In genomic region chr7:81690251-81690650, GRCh38 we compare ENCODE assay signal across 16 cellular contexts.
A peak's percentile ranks its signal among the peaks of the same experiment; 100 is the strongest.
DNase-seq lines count a peak whose midpoint lies in the region; ATAC-seq, FAIRE-seq and TF ChIP-seq lines count a peak whose summit lies in the region.
"Had no signal": no experiment of that assay in that cellular context is flagged by ENCODE, and none has a peak within 500 bp of the region (broad histone marks: within the 10 kb centered on the region; RNA-seq: fewer than 3 reads in every experiment).

No MANE protein-coding gene starts in this region.

- dilution Hi-C loops in mammary epithelial cell (cut with HindIII; ENCODE audit: low sequenced_read_pairs) (no loop called here), keratinocyte (cut with MboI; ENCODE audit: extremely low pct_ligation_motif_present, low sequenced_read_pairs) (no loop called here)

- TF ChIP-seq CTCF in 22Rv1 (IDR thresholded peaks at IDR 0.05) (no peak), mammary epithelial cell (conservative IDR thresholded peaks at IDR 0.05 in 1 of 2, IDR thresholded peaks at IDR 0.05 in 1 of 2; ENCODE audit: extremely low read depth in 1 of 2, insufficient read depth in 1 of 2, low read depth in 1 of 2, low read length in 2 of 2) (no peak), keratinocyte (optimal IDR thresholded peaks at IDR 0.05 in 1 of 3, IDR thresholded peaks at IDR 0.05 in 1 of 3, conservative IDR thresholded peaks at IDR 0.05 in 1 of 3; ENCODE audit: extremely low read depth in 1 of 3, insufficient read depth in 2 of 3, low read length in 3 of 3) (no peak)

- H3K9ac ChIP-seq in mammary epithelial cell (ENCODE audit: insufficient read depth, low read length) (no peak overlapping the region), keratinocyte (ENCODE audit: control insufficient read depth, extremely low read depth, insufficient read depth, low read length) (no peak overlapping the region)

- H4K20me1 ChIP-seq in mammary epithelial cell (ENCODE audit: insufficient read depth, low read length) (no peaks in the 10 kb centered on the region), keratinocyte (ENCODE audit: control insufficient read depth, extremely low read depth, insufficient read depth, low read length) (no peaks in the 10 kb centered on the region)

- H2AFZ ChIP-seq in mammary epithelial cell (ENCODE audit: low read depth, low read length) (peak overlapping the region; percentile 72), keratinocyte (ENCODE audit: control insufficient read depth, low read length) (peak overlapping the region; percentile 74)

- peak; percentile 22 for DNase-seq in NCI-H2171 (lab: John Stamatoyannopoulos, UW)
- DNase-seq in mammary epithelial cell: no peak
- no peak for DNase-seq in keratinocyte (ENCODE audit: low read depth, low spot score)
- no peak for DNase-seq in hippocampal formation (lab: John Stamatoyannopoulos, UW)
- DNase-seq in GDM1 (lab: John Stamatoyannopoulos, UW): no peak
- no peak for DNase-seq in left colon
- no peak for DNase-seq in T-helper 17 cell
- DNase-seq: activated naive CD8-positive, alpha-beta T cell treated with anti-CD3 and anti-CD28 coated beads, Interleukin-2, amount 50 U/mL, for 24 hours; colonic mucosa; HFFc6; stimulated activated CD4-positive, alpha-beta T cell treated with anti-CD3 and anti-CD28 coated beads, Interleukin-15, amount 100 ng/mL, for 24 hours; substantia nigra; T-cell had no signal

- H3K9me1 ChIP-seq in keratinocyte (ENCODE audit: control insufficient read depth, extremely low read depth, insufficient read depth, low read length): no peaks in the 10 kb centered on the region

- H3K9me3 ChIP-seq in mammary epithelial cell (replicated peaks; ENCODE audit: insufficient read depth, low read length) (no peaks in the 10 kb centered on the region), keratinocyte (ENCODE audit: control insufficient read depth, low read depth, low read length) (no peaks in the 10 kb centered on the region), T-helper 17 cell (ENCODE audit: control insufficient read depth, low read length, poor library complexity, severe bottlenecking) (peaks cover 3% of the 10 kb centered on the region)
- H3K9me3 ChIP-seq: colonic mucosa had no signal

- WGBS in mammary epithelial cell (ENCODE audit: low coverage, missing lambda C conversion rate): 21% methylated on average over 5 of the region's 5 CpGs

- H3K4me2 ChIP-seq in mammary epithelial cell (ENCODE audit: insufficient read depth, low read depth, low read length): no peak overlapping the region
- H3K4me2 ChIP-seq in keratinocyte (ENCODE audit: control insufficient read depth, extremely low read depth, insufficient read depth, low read depth, low read length): no peak overlapping the region

- ATAC-seq in left colon (no peak), T-helper 17 cell (no peak)
- ATAC-seq: activated CD4-positive, CD25-positive, alpha-beta regulatory T cell treated with anti-CD3 and anti-CD28 coated beads, Interleukin-2, amount 50 U/mL, for 24 hours; activated naive CD8-positive, alpha-beta T cell treated with anti-CD3 and anti-CD28 coated beads, Interleukin-2, amount 50 U/mL, for 24 hours; esophagus mucosa; T-cell had no signal

- BruUV-seq in mammary epithelial cell (replicated peaks; lab: Mats Ljungman, UMichigan): no TSS peak

- intact Hi-C loops in mammary epithelial cell (cut with micrococcal nuclease) (no loop called here), left colon (cut with DNase I, micrococcal nuclease) (no loop called here)

- H3K4me3 ChIP-seq in mammary epithelial cell (replicated peaks in 1 of 3; ENCODE audit: insufficient read depth in 1 of 3, low read depth in 2 of 3, low read length in 3 of 3) (no peak overlapping the region), keratinocyte (ENCODE audit: control insufficient read depth in 2 of 3, extremely low read depth in 1 of 3, insufficient read depth in 2 of 3, low read depth in 1 of 3, low read length in 3 of 3) (no peak overlapping the region)
- H3K4me3 ChIP-seq: colonic mucosa had no signal

- H3K27ac Mint-ChIP-seq in T-helper 17 cell: no peak overlapping the region
- H3K27ac Mint-ChIP-seq: activated naive CD8-positive, alpha-beta T cell treated with anti-CD3 and anti-CD28 coated beads, Interleukin-2, amount 50 U/mL, for 24 hours; HFFc6; T-cell had no signal

- H3K4me1 Mint-ChIP-seq in T-helper 17 cell: no peaks in the 10 kb centered on the region
- H3K4me1 Mint-ChIP-seq: activated naive CD8-positive, alpha-beta T cell treated with anti-CD3 and anti-CD28 coated beads, Interleukin-2, amount 50 U/mL, for 24 hours; T-cell had no signal

- no peak overlapping the region for H3K4me3 Mint-ChIP-seq in T-helper 17 cell
- H3K4me3 Mint-ChIP-seq: activated naive CD8-positive, alpha-beta T cell treated with anti-CD3 and anti-CD28 coated beads, Interleukin-2, amount 50 U/mL, for 24 hours; HFFc6; T-cell had no signal

- H3K27me3 Mint-ChIP-seq in T-helper 17 cell: no peaks in the 10 kb centered on the region
- H3K27me3 Mint-ChIP-seq: activated naive CD8-positive, alpha-beta T cell treated with anti-CD3 and anti-CD28 coated beads, Interleukin-2, amount 50 U/mL, for 24 hours; T-cell had no signal

- H3K27ac ChIP-seq in 22Rv1: peak overlapping the region; percentile 94
- no peak overlapping the region for H3K27ac ChIP-seq in mammary epithelial cell (ENCODE audit: insufficient read depth, low read depth, low read length)
- H3K27ac ChIP-seq in keratinocyte (ENCODE audit: control insufficient read depth, insufficient read depth, low read length): no peak overlapping the region
- H3K27ac ChIP-seq: colonic mucosa had no signal

- CTCF ChIA-PET in mammary epithelial cell (lab: Charles Lee; ENCODE audit: low non-redundant PET): no interaction called here

- H3K27me3 ChIP-seq in mammary epithelial cell (ENCODE audit: insufficient read depth, low read length): no peaks in the 10 kb centered on the region
- H3K27me3 ChIP-seq in keratinocyte (ENCODE audit: control insufficient read depth, extremely low read depth, insufficient read depth, low read length): no peaks in the 10 kb centered on the region
- H3K27me3 ChIP-seq: colonic mucosa had no signal

- H3K4me1 ChIP-seq in mammary epithelial cell (ENCODE audit: insufficient read depth, low read length) (peaks cover 11% of the 10 kb centered on the region), keratinocyte (ENCODE audit: control insufficient read depth, extremely low read depth, insufficient read depth, low read length) (peaks cover 1% of the 10 kb centered on the region)
- H3K4me1 ChIP-seq: colonic mucosa had no signal

- H3K79me2 ChIP-seq in mammary epithelial cell (ENCODE audit: insufficient read depth, low read length) (no peaks in the 10 kb centered on the region), keratinocyte (ENCODE audit: control insufficient read depth, insufficient read depth, low read length) (no peaks in the 10 kb centered on the region)

- no peaks in the 10 kb centered on the region for H3K36me3 Mint-ChIP-seq in T-helper 17 cell (ENCODE audit: low read depth)
- H3K36me3 Mint-ChIP-seq: T-cell had no signal

- H3K36me3 ChIP-seq in mammary epithelial cell (ENCODE audit: insufficient read depth, low read length) (no peaks in the 10 kb centered on the region), keratinocyte (ENCODE audit: control insufficient read depth in 2 of 2, extremely low read depth in 1 of 2, insufficient read depth in 2 of 2, low read length in 2 of 2) (no peaks in the 10 kb centered on the region)
- H3K36me3 ChIP-seq: colonic mucosa had no signal

- in situ Hi-C loops in mammary epithelial cell (cut with MboI; ENCODE audit: low sequenced_read_pairs in 2 of 2): no loop called here

- peak; percentile 20 for FAIRE-seq in keratinocyte (lab: Jason Lieb, UNC)
